ENCODE assay signal across 24 cellular contexts in genomic region chr13:113224486-113224885, GRCh38. TPM values are rescaled to one million over a fixed set of nuclear protein-coding genes. Genes with fewer than 3 reads are reported as not detected.
DNase-seq lines count a peak whose midpoint lies in the region; ATAC-seq and TF ChIP-seq lines count a peak whose summit lies in the region.
"Had no signal": no experiment of that assay in that cellular context is flagged by ENCODE, and none has a peak within 500 bp of the region (broad histone marks: within the 10 kb centered on the region; RNA-seq: fewer than 3 reads in every experiment).

No MANE protein-coding gene starts in this region.

- no peaks in the 10 kb centered on the region for H3K27me3 Mint-ChIP-seq in activated naive CD4-positive, alpha-beta T cell treated with anti-CD3 and anti-CD28 coated beads, Interleukin-2, amount 50 U/mL, for 24 hours
- H3K27me3 Mint-ChIP-seq in type B pancreatic cell (no peaks in the 10 kb centered on the region), Caco-2 (ENCODE audit: insufficient read depth, unreplicated experiment) (no peaks in the 10 kb centered on the region)
- H3K27me3 Mint-ChIP-seq: activated CD8-positive, alpha-beta memory T cell treated with anti-CD3 and anti-CD28 coated beads, Interleukin-2, amount 10 ng/mL, durations not matched to agents 7 days and 5 days; activated naive CD8-positive, alpha-beta T cell treated with anti-CD3 and anti-CD28 coated beads, Interleukin-2, amount 50 U/mL, for 24 hours had no signal

- H3K27ac Mint-ChIP-seq in activated naive CD4-positive, alpha-beta T cell treated with anti-CD3 and anti-CD28 coated beads, Interleukin-2, amount 50 U/mL, for 24 hours = peak overlapping the region; percentile 17
- H3K27ac Mint-ChIP-seq in type B pancreatic cell = peak overlapping the region; percentile 26
- no peak overlapping the region for H3K27ac Mint-ChIP-seq in Caco-2 (ENCODE audit: unreplicated experiment)
- H3K27ac Mint-ChIP-seq: activated CD8-positive, alpha-beta memory T cell treated with anti-CD3 and anti-CD28 coated beads, Interleukin-2, amount 10 ng/mL, durations not matched to agents 7 days and 5 days; activated naive CD8-positive, alpha-beta T cell treated with anti-CD3 and anti-CD28 coated beads, Interleukin-2, amount 50 U/mL, for 24 hours; T-helper 1 cell treated with Interleukin-12 subunit alpha and Interleukin-12 subunit beta and Interleukin-4 antibody, amounts not matched to agents 30 μg/mL and 1 μg/mL, for 36 hours had no signal

- no peaks in the 10 kb centered on the region for H3K9me3 ChIP-seq in body of pancreas
- no peaks in the 10 kb centered on the region for H3K9me3 ChIP-seq in left ventricle myocardium inferior (replicated peaks)
- no peaks in the 10 kb centered on the region for H3K9me3 ChIP-seq in Caco-2
- H3K9me3 ChIP-seq: colonic mucosa, mucosa of descending colon had no signal

- TF ChIP-seq CTCF in body of pancreas (IDR thresholded peaks at IDR 0.05) (no peak), left ventricle myocardium inferior (IDR thresholded peaks at IDR 0.05; ENCODE audit: borderline replicate concordance) (no peak), type B pancreatic cell (conservative IDR thresholded peaks at IDR 0.05) (no peak), Caco-2 (IDR thresholded peaks at IDR 0.05; ENCODE audit: insufficient read depth in 1 of 2, low read depth in 1 of 2, low read length in 1 of 2, severe bottlenecking in 1 of 2, unreplicated experiment in 1 of 2) (no peak), GM10266 (IDR thresholded peaks at IDR 0.05; ENCODE audit: control insufficient read depth, insufficient read depth, low read depth, missing control alignments) (no peak)

- H3K36me3 ChIP-seq in body of pancreas (replicated peaks in 1 of 2; ENCODE audit: insufficient read depth in 1 of 2, low read depth in 2 of 2) (peaks cover 0 to 10% of the 10 kb centered on the region in 2 donors), left ventricle myocardium inferior (peaks cover 91% of the 10 kb centered on the region), Caco-2 (ENCODE audit: control insufficient read depth, insufficient read depth, low read length) (peaks cover 12% of the 10 kb centered on the region)
- H3K36me3 ChIP-seq: colonic mucosa had no signal

- no peak for ATAC-seq in body of pancreas
- ATAC-seq: activated CD8-positive, alpha-beta memory T cell treated with anti-CD3 and anti-CD28 coated beads, Interleukin-2, amount 10 ng/mL, durations not matched to agents 7 days and 5 days; activated naive CD8-positive, alpha-beta T cell treated with anti-CD3 and anti-CD28 coated beads, Interleukin-2, amount 50 U/mL, for 24 hours; mucosa of descending colon; PC-3; stimulated activated effector memory CD8-positive, alpha-beta T cell treated with anti-CD3 and anti-CD28 coated beads, Interleukin-12 subunit alpha, Interleukin-12 subunit beta, amount 100 ng/mL, for 72 hours had no signal

- CTCF ChIA-PET in Caco-2 (lab: Charles Lee) = interaction anchor here (0.6 kb wide), 1 partner anchor 17 kb away, joined by 5 read pairs; no protein-coding TSS in a partner anchor

- no peaks in the 10 kb centered on the region for H3K9me3 Mint-ChIP-seq in activated naive CD4-positive, alpha-beta T cell treated with anti-CD3 and anti-CD28 coated beads, Interleukin-2, amount 50 U/mL, for 24 hours
- no peaks in the 10 kb centered on the region for H3K9me3 Mint-ChIP-seq in type B pancreatic cell
- no peaks in the 10 kb centered on the region for H3K9me3 Mint-ChIP-seq in Caco-2 (ENCODE audit: unreplicated experiment)
- H3K9me3 Mint-ChIP-seq: activated naive CD8-positive, alpha-beta T cell treated with anti-CD3 and anti-CD28 coated beads, Interleukin-2, amount 50 U/mL, for 24 hours; stimulated activated effector memory CD8-positive, alpha-beta T cell treated with anti-CD3 and anti-CD28 coated beads, Interleukin-12 subunit alpha, Interleukin-12 subunit beta, amount 100 ng/mL, for 72 hours; T-helper 1 cell treated with Interleukin-12 subunit alpha and Interleukin-12 subunit beta and Interleukin-4 antibody, amounts not matched to agents 30 μg/mL and 1 μg/mL, for 36 hours had no signal

- intact Hi-C loops in body of pancreas (cut with DNase I) (no loop called here), left ventricle myocardium inferior (cut with micrococcal nuclease) (no loop called here), Caco-2 (cut with micrococcal nuclease; ENCODE audit: unreplicated experiment) (no loop called here)

- WGBS in body of pancreas, 2 donors = 86 to 99% methylated on average over 10 of the region's 10 CpGs

- no peak for TF ChIP-seq POLR2A in body of pancreas (IDR thresholded peaks at IDR 0.05)

- POLR2A ChIA-PET in Caco-2 (lab: Charles Lee) = no interaction called here

- BruUV-seq in Caco-2 (replicated peaks; lab: Mats Ljungman, UMichigan) = no TSS peak

- no peak overlapping the region for H3K4me3 Mint-ChIP-seq in activated naive CD4-positive, alpha-beta T cell treated with anti-CD3 and anti-CD28 coated beads, Interleukin-2, amount 50 U/mL, for 24 hours
- H3K4me3 Mint-ChIP-seq in type B pancreatic cell (no peak overlapping the region), Caco-2 (ENCODE audit: unreplicated experiment) (no peak overlapping the region)
- H3K4me3 Mint-ChIP-seq: activated CD8-positive, alpha-beta memory T cell treated with anti-CD3 and anti-CD28 coated beads, Interleukin-2, amount 10 ng/mL, durations not matched to agents 7 days and 5 days; activated naive CD8-positive, alpha-beta T cell treated with anti-CD3 and anti-CD28 coated beads, Interleukin-2, amount 50 U/mL, for 24 hours; CD14-positive monocyte; stimulated activated effector memory CD8-positive, alpha-beta T cell treated with anti-CD3 and anti-CD28 coated beads, Interleukin-12 subunit alpha, Interleukin-12 subunit beta, amount 100 ng/mL, for 72 hours; T-helper 1 cell treated with Interleukin-12 subunit alpha and Interleukin-12 subunit beta and Interleukin-4 antibody, amounts not matched to agents 30 μg/mL and 1 μg/mL, for 36 hours had no signal

- no peaks in the 10 kb centered on the region for H3K27me3 ChIP-seq in body of pancreas
- H3K27me3 ChIP-seq in left ventricle myocardium inferior (ENCODE audit: low read depth) = no peaks in the 10 kb centered on the region
- no peaks in the 10 kb centered on the region for H3K27me3 ChIP-seq in Caco-2 (replicated peaks; ENCODE audit: control insufficient read depth, insufficient read depth, low read length)
- H3K27me3 ChIP-seq: brain microvascular endothelial cell, colonic mucosa had no signal

- H3K4me1 ChIP-seq in body of pancreas (peaks cover 7% of the 10 kb centered on the region), left ventricle myocardium inferior (peaks cover 43% of the 10 kb centered on the region), Caco-2 (peaks cover 7% of the 10 kb centered on the region)
- H3K4me1 ChIP-seq: colonic mucosa had no signal

- H3K27ac ChIP-seq in body of pancreas = no peak overlapping the region
- peak overlapping the region; percentile 59 for H3K27ac ChIP-seq in left ventricle myocardium inferior (replicated peaks)
- H3K27ac ChIP-seq: brain microvascular endothelial cell, colonic mucosa had no signal

- H3K36me3 Mint-ChIP-seq in activated naive CD4-positive, alpha-beta T cell treated with anti-CD3 and anti-CD28 coated beads, Interleukin-2, amount 50 U/mL, for 24 hours = peaks cover 7% of the 10 kb centered on the region
- peaks cover 29% of the 10 kb centered on the region for H3K36me3 Mint-ChIP-seq in type B pancreatic cell
- peaks cover 90% of the 10 kb centered on the region for H3K36me3 Mint-ChIP-seq in Caco-2 (ENCODE audit: insufficient read depth, unreplicated experiment)

- no peak overlapping the region for H3K4me3 ChIP-seq in body of pancreas
- no peak overlapping the region for H3K4me3 ChIP-seq in left ventricle myocardium inferior
- no peak overlapping the region for H3K4me3 ChIP-seq in Caco-2 (ENCODE audit: low read depth, low read length)
- H3K4me3 ChIP-seq: colonic mucosa, mucosa of descending colon had no signal

- H3K4me1 Mint-ChIP-seq in activated naive CD4-positive, alpha-beta T cell treated with anti-CD3 and anti-CD28 coated beads, Interleukin-2, amount 50 U/mL, for 24 hours = peaks cover 22% of the 10 kb centered on the region
- H3K4me1 Mint-ChIP-seq in type B pancreatic cell (ENCODE audit: unreplicated experiment) (peaks cover 4% of the 10 kb centered on the region), Caco-2 (ENCODE audit: low read depth, unreplicated experiment) (peaks cover 8% of the 10 kb centered on the region)
- H3K4me1 Mint-ChIP-seq: CD14-positive monocyte had no signal

- DNase-seq in activated naive CD4-positive, alpha-beta T cell (lab: John Stamatoyannopoulos, UW) = no peak
- DNase-seq in body of pancreas (peak in 3 of 4 donors; percentile 15 to 41 (median 30)), left ventricle myocardium inferior (peak; percentile 55), type B pancreatic cell (ENCODE audit: extremely low spot score, unreplicated experiment) (no peak), Caco-2 (no peak), GM10266 (ENCODE audit: extremely low spot score) (no peak), SIG-M5 treated with dmso at 0.1 percent for 504 hours (lab: John Stamatoyannopoulos, UW; ENCODE audit: unreplicated experiment) (no peak)
- DNase-seq: activated CD4-positive, alpha-beta T cell treated with anti-CD3 and anti-CD28 coated beads for 4 hours; activated CD8-positive, alpha-beta memory T cell treated with anti-CD3 and anti-CD28 coated beads, Interleukin-2, amount 10 ng/mL, durations not matched to agents 7 days and 5 days; activated effector memory CD4-positive, alpha-beta T cell treated with Interleukin-2 at 50 U/mL for 16 hours; activated naive CD8-positive, alpha-beta T cell treated with anti-CD3 and anti-CD28 coated beads, Interleukin-2, amount 50 U/mL, for 24 hours; brain microvascular endothelial cell; colonic mucosa; DMS153; GDM1; Kasumi-1; NCI-H1092 treated with DMSO at 0.1 percent for 48 hours; PC-3; stimulated activated CD4-positive, alpha-beta T cell treated with anti-CD3 and anti-CD28 coated beads, Interleukin-1b, Interleukin-23, amount 100 ng/mL, for 48 hours had no signal

RNA-seq across cellular contexts. Expression of gene CUL4A, which starts 15.1 kb away (rescaled TPM):
- total RNA-seq in body of pancreas = 10 to 100 TPM; 44.4 to 62.3 TPM
- 122 TPM for total RNA-seq in left ventricle myocardium inferior
- 64.6 and 69.9 TPM in 2 replicates for total RNA-seq in type B pancreatic cell (ENCODE audit: low replicate concordance)
- 123 and 125 TPM in 2 replicates for total RNA-seq in Caco-2 (2022)

RNA-seq across cellular contexts. Expression of gene PCID2, which starts 16.0 kb away (rescaled TPM):
- total RNA-seq in body of pancreas (10 to 100 TPM; 23.7 to 33.7 TPM), left ventricle myocardium inferior (54.5 TPM), type B pancreatic cell (ENCODE audit: low replicate concordance) (46.3 and 59.7 TPM in 2 replicates), Caco-2 (2022) (79.5 and 81.5 TPM in 2 replicates)

Comparison
In these comparisons a context has a peak if more than half of its experiments do, and no peak if none do; other contexts are left out.
1. DNase-seq: peak in body of pancreas (3 of 4) and left ventricle myocardium inferior (single experiment); none in activated naive CD4-positive, alpha-beta T cell (0 of 4), type B pancreatic cell (single experiment), Caco-2 (0 of 2), GM10266 (single experiment) and SIG-M5 treated with dmso at 0.1 percent for 504 hours (single experiment).